8 cellular contexts compared by ENCODE assay signal in the genomic region with DNA sequence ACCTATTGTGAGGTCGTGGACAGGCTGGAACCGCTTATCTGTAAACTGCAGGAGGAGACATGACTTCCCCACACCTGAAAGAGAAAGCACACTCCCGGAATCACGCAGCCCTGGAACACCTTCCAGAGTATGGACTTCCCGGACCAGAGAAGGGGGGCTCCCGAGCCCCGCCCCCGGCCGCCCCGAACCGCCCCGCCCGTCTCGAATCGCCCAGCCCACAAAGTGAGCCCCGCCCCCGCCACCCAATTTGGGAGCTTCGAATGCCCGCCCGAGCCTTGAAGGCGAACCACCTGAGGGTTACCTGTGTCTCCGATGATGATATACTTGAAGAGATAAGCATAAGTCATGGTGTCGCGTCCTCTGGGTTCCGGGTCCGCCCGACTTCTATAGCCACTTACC.
DNase-seq lines count a peak whose midpoint lies in the region; ATAC-seq and TF ChIP-seq lines count a peak whose summit lies in the region.

No MANE protein-coding gene starts in this region.

- peak overlapping the region; percentile 99 for H3K4me3 ChIP-seq in iPS-20b (ENCODE audit: low read length)

- TF ChIP-seq POLR2A in Raji (IDR thresholded peaks at IDR 0.05; ENCODE audit: insufficient read depth, low read depth, low read length) = peak; percentile 58

- peak overlapping the region; percentile 93 for H3K9ac ChIP-seq in iPS-20b (ENCODE audit: low read depth, low read length)

- DNase-seq in DMS 273 (lab: John Stamatoyannopoulos, UW; ENCODE audit: unreplicated experiment) = peak; percentile 92
- DNase-seq in DMS 273 treated with DMSO at 0.1 percent for 48 hours (lab: John Stamatoyannopoulos, UW) = no peak
- DNase-seq in astrocyte of the hippocampus (ENCODE audit: low read depth, low spot score) = peak; percentile 89
- DNase-seq in stimulated activated CD4-positive, alpha-beta T cell treated with anti-CD3 and anti-CD28 coated beads, Interleukin-12 subunit alpha, Interleukin-12 subunit beta, amount 100 ng/mL, for 4 hours = peak; percentile 81

- H3K27me3 ChIP-seq in iPS-20b (ENCODE audit: insufficient read depth, low read length) = no peaks in the 10 kb centered on the region

- peaks cover 28% of the 10 kb centered on the region for H3K36me3 ChIP-seq in iPS-20b (ENCODE audit: insufficient read depth, low read depth, low read length)

- no peaks in the 10 kb centered on the region for H3K9me3 ChIP-seq in iPS-20b (ENCODE audit: insufficient read depth, low read depth, low read length)

- ATAC-seq in HG02798 (IDR thresholded peaks at IDR 0.05; ENCODE audit: poor library complexity, unreplicated experiment) (peak; percentile 38), HG03135 (IDR thresholded peaks at IDR 0.05; ENCODE audit: unreplicated experiment) (no peak)

- H3K27ac ChIP-seq in iPS-20b (ENCODE audit: low read length) = peak overlapping the region; percentile 21

- peaks cover 3% of the 10 kb centered on the region; the same call in 1 of the 2 replicates for H3K4me1 ChIP-seq in iPS-20b (ENCODE audit: insufficient read depth, low read length)
